In genomic region chr11:2397005-2397404, GRCh38 we compare ENCODE assay signal across 21 cellular contexts. TPM values are rescaled to one million over a fixed set of nuclear protein-coding genes. Genes with fewer than 3 reads are reported as not detected.
"Had no signal": no experiment of that assay in that cellular context is flagged by ENCODE, and none has a peak within 500 bp of the region (broad histone marks: within the 10 kb centered on the region; RNA-seq: fewer than 3 reads in every experiment).

No MANE protein-coding gene starts in this region.

- H3K4me3 ChIP-seq: coronary artery, gastrocnemius medialis, heart left ventricle, mucosa of descending colon, thoracic aorta, upper lobe of right lung had no signal

- ATAC-seq: activated CD4-positive, CD25-positive, alpha-beta regulatory T cell treated with anti-CD3 and anti-CD28 coated beads, Interleukin-2, amount 50 U/mL, for 24 hours; activated naive CD8-positive, alpha-beta T cell treated with anti-CD3 and anti-CD28 coated beads, Interleukin-2, amount 50 U/mL, for 24 hours; gastrocnemius medialis; heart left ventricle; left ventricle myocardium superior; mucosa of descending colon; naive thymus-derived CD4-positive, alpha-beta T cell; sciatic nerve; stimulated activated effector memory CD8-positive, alpha-beta T cell treated with anti-CD3 and anti-CD28 coated beads, Interleukin-12 subunit alpha, Interleukin-12 subunit beta, amount 100 ng/mL, for 72 hours; upper lobe of right lung had no signal

- H3K27ac Mint-ChIP-seq: activated naive CD8-positive, alpha-beta T cell treated with anti-CD3 and anti-CD28 coated beads, Interleukin-2, amount 50 U/mL, for 24 hours; stimulated activated effector memory CD8-positive, alpha-beta T cell treated with anti-CD3 and anti-CD28 coated beads, Interleukin-12 subunit alpha, Interleukin-12 subunit beta, amount 100 ng/mL, for 72 hours had no signal

- H3K9me3 Mint-ChIP-seq: activated naive CD8-positive, alpha-beta T cell treated with anti-CD3 and anti-CD28 coated beads, Interleukin-2, amount 50 U/mL, for 24 hours; brain; central memory CD8-positive, alpha-beta T cell; naive thymus-derived CD4-positive, alpha-beta T cell; stimulated activated effector memory CD8-positive, alpha-beta T cell treated with anti-CD3 and anti-CD28 coated beads, Interleukin-12 subunit alpha, Interleukin-12 subunit beta, amount 100 ng/mL, for 72 hours had no signal

- H3K27ac ChIP-seq: coronary artery, gastrocnemius medialis, neutrophil, parathyroid adenoma, thoracic aorta, upper lobe of right lung had no signal

- H3K9ac ChIP-seq: parathyroid adenoma had no signal

- H2AFZ ChIP-seq: parathyroid adenoma had no signal

- H3K4me3 Mint-ChIP-seq: activated naive CD8-positive, alpha-beta T cell treated with anti-CD3 and anti-CD28 coated beads, Interleukin-2, amount 50 U/mL, for 24 hours; central memory CD8-positive, alpha-beta T cell; stimulated activated effector memory CD8-positive, alpha-beta T cell treated with anti-CD3 and anti-CD28 coated beads, Interleukin-12 subunit alpha, Interleukin-12 subunit beta, amount 100 ng/mL, for 72 hours had no signal

- H3K27me3 ChIP-seq: gastrocnemius medialis, heart left ventricle, neutrophil, upper lobe of right lung had no signal

- H3K9me3 ChIP-seq: gastrocnemius medialis, heart left ventricle, mucosa of descending colon, neutrophil, thoracic aorta, upper lobe of right lung had no signal

- H3K27me3 Mint-ChIP-seq: activated naive CD8-positive, alpha-beta T cell treated with anti-CD3 and anti-CD28 coated beads, Interleukin-2, amount 50 U/mL, for 24 hours; central memory CD8-positive, alpha-beta T cell had no signal

- DNase-seq: activated CD4-positive, alpha-beta T cell treated with anti-CD3 and anti-CD28 coated beads, Interleukin-2, amount 50 U/mL, for 1 hour; activated naive CD8-positive, alpha-beta T cell treated with anti-CD3 and anti-CD28 coated beads, Interleukin-2, amount 50 U/mL, for 24 hours; anterior cingulate cortex; gastrocnemius medialis; heart left ventricle; left ventricle myocardium superior; mesenchymal stem cell; mucosa of descending colon; naive thymus-derived CD4-positive, alpha-beta T cell; stimulated activated CD4-positive, alpha-beta T cell treated with anti-CD3 and anti-CD28 coated beads, Interleukin-4, amount 100 ng/mL, for 24 hours; T-helper 9 cell; upper lobe of right lung had no signal

RNA-seq across cellular contexts. Expression of gene TRPM5, which starts 47.3 kb away (rescaled TPM):
- total RNA-seq: gastrocnemius medialis, heart left ventricle, left ventricle myocardium superior, sciatic nerve, thoracic aorta, upper lobe of right lung had no signal
- polyA plus RNA-seq: heart left ventricle had no signal
